9 cellular contexts compared by ENCODE assay signal in the genomic region with DNA sequence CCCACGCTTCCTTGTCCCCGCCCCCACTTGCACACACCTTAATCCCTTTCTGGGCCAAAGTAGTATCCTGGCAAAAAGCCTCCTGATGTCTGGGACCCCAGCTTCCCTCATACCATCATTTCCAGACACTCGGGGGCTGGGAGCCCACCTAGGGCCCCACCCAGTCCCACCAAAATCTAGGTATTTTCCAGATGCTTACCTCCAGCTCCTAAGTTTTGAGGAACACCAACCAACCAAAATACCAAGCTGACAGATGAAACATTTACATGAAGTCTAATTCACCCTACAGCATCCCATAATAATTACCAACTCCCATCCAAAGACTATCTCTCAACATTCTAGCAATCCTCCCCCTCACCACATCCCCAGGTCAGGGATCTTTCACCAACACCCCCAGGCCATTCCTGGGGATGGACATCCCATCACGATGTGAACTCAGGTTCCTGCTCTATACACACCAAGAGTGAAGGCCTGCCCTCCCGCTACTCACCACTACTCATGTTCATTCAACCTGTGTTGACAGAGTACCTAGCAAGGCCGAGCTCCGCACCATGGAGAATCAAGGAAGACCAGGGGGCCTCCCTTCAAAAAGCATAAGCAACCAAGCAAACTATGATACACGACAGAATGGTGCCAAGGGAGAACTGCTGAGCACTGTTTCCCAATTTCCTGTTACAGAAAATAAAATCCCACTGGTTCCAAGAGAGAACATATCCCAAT. TPM values are rescaled to one million over a fixed set of nuclear protein-coding genes. Genes with fewer than 3 reads are reported as not detected.
DNase-seq lines count a peak whose midpoint lies in the region; ATAC-seq and TF ChIP-seq lines count a peak whose summit lies in the region.
"Had no signal": no experiment of that assay in that cellular context is flagged by ENCODE, and none has a peak within 500 bp of the region (broad histone marks: within the 10 kb centered on the region; RNA-seq: fewer than 3 reads in every experiment).

No MANE protein-coding gene starts in this region.

- H3K4me3 ChIP-seq in hepatocyte, result no peak overlapping the region
- no peak overlapping the region for H3K4me3 ChIP-seq in suprapubic skin

- DNase-seq in activated CD4-positive, alpha-beta T cell treated with anti-CD3 and anti-CD28 coated beads for 36 hours, result peak; percentile 60
- no peak for DNase-seq in activated CD4-positive, alpha-beta T cell treated with anti-CD3 and anti-CD28 coated beads, Interleukin-2, amount 50 U/mL, for 1 hour
- DNase-seq in UCSD-AML1 (lab: John Stamatoyannopoulos, UW; ENCODE audit: unreplicated experiment), result peak; percentile 70
- DNase-seq in hepatocyte (ENCODE audit: low spot score), result no peak
- DNase-seq in suprapubic skin (ENCODE audit: low spot score in 2 of 2), result peak in 1 of 2 donors; percentile 81

- WGBS in hepatocyte (ENCODE audit: low lambda C conversion rate, missing lambda C conversion rate), result 71% methylated on average over 8 of the region's 8 CpGs
- 45% methylated on average over 8 of the region's 8 CpGs for WGBS in suprapubic skin

- POLR2A ChIA-PET in activated CD4-positive, alpha-beta T cell treated with anti-CD3 and anti-CD28 coated beads for 36 hours (lab: Charles Lee), result no interaction called here

- no peak for TF ChIP-seq EP300 in suprapubic skin (IDR thresholded peaks at IDR 0.05)

- H3K27me3 Mint-ChIP-seq in activated CD4-positive, alpha-beta T cell treated with anti-CD3 and anti-CD28 coated beads for 36 hours, result no peaks in the 10 kb centered on the region
- H3K27me3 Mint-ChIP-seq: CD4-positive, alpha-beta memory T cell had no signal

- ATAC-seq in activated CD4-positive, alpha-beta T cell treated with anti-CD3 and anti-CD28 coated beads for 36 hours, result no peak
- ATAC-seq in GM21447 (IDR thresholded peaks at IDR 0.05; ENCODE audit: unreplicated experiment) (no peak), HG03095 (IDR thresholded peaks at IDR 0.05; ENCODE audit: unreplicated experiment) (no peak), GM19452 (IDR thresholded peaks at IDR 0.05; ENCODE audit: unreplicated experiment) (no peak)

- peaks cover 31% of the 10 kb centered on the region for H3K79me2 ChIP-seq in hepatocyte

- no peaks in the 10 kb centered on the region for H3K9me3 Mint-ChIP-seq in activated CD4-positive, alpha-beta T cell treated with anti-CD3 and anti-CD28 coated beads for 36 hours (ENCODE audit: low read depth)

- no peak overlapping the region for H3K4me3 Mint-ChIP-seq in activated CD4-positive, alpha-beta T cell treated with anti-CD3 and anti-CD28 coated beads for 36 hours
- H3K4me3 Mint-ChIP-seq: CD4-positive, alpha-beta memory T cell had no signal

- H3K9me2 ChIP-seq in hepatocyte (replicated peaks; ENCODE audit: insufficient read depth), result no peaks in the 10 kb centered on the region

- CTCF ChIA-PET in activated CD4-positive, alpha-beta T cell treated with anti-CD3 and anti-CD28 coated beads for 36 hours (lab: Charles Lee), result interaction anchor here (0.6 to 1.5 kb wide), 6 partner anchors 48 to 216 kb away, joined by 3 to 4 read pairs (median 3); partner anchors contain the start of gene COPS7A

- no peak overlapping the region for H2AFZ ChIP-seq in hepatocyte

- no peak for TF ChIP-seq CTCF in hepatocyte (IDR thresholded peaks at IDR 0.05; ENCODE audit: poor library complexity)
- TF ChIP-seq CTCF in suprapubic skin (IDR thresholded peaks at IDR 0.05), result no peak

- H3K36me3 ChIP-seq in hepatocyte (replicated peaks; ENCODE audit: insufficient read depth, low read depth) (no peaks in the 10 kb centered on the region), suprapubic skin (no peaks in the 10 kb centered on the region)

- TF ChIP-seq POLR2A in suprapubic skin (IDR thresholded peaks at IDR 0.05), result no peak

- H3K27ac Mint-ChIP-seq in activated CD4-positive, alpha-beta T cell treated with anti-CD3 and anti-CD28 coated beads for 36 hours, result no peak overlapping the region

- H3K4me1 Mint-ChIP-seq in activated CD4-positive, alpha-beta T cell treated with anti-CD3 and anti-CD28 coated beads for 36 hours, result peaks cover 49% of the 10 kb centered on the region

- intact Hi-C loops in activated CD4-positive, alpha-beta T cell treated with anti-CD3 and anti-CD28 coated beads for 36 hours (cut with DNase I, micrococcal nuclease), result loop anchor here (5.0 kb wide), 6 partner anchors 79 to 409 kb away; partner anchors contain the start of genes C12orf57 (in 1 of the 2), CD4 (in 1 of the 2), LPCAT3 (in 1 of the 2) and P3H3 (in 1 of the 2)

- H3K27ac ChIP-seq in hepatocyte, result peak overlapping the region; percentile 82
- H3K27ac ChIP-seq in suprapubic skin, result peak overlapping the region; percentile 67

- peaks cover 21% of the 10 kb centered on the region for H3K36me3 Mint-ChIP-seq in activated CD4-positive, alpha-beta T cell treated with anti-CD3 and anti-CD28 coated beads for 36 hours (ENCODE audit: low read depth)

- no peaks in the 10 kb centered on the region for H3K9me3 ChIP-seq in hepatocyte (ENCODE audit: low read depth)
- no peaks in the 10 kb centered on the region for H3K9me3 ChIP-seq in suprapubic skin

- H3K4me2 ChIP-seq in hepatocyte, result no peak overlapping the region

- H4K20me1 ChIP-seq in hepatocyte (ENCODE audit: insufficient read depth, poor library complexity, severe bottlenecking), result peaks cover 28% of the 10 kb centered on the region

- no peaks in the 10 kb centered on the region for H3K27me3 ChIP-seq in hepatocyte
- no peaks in the 10 kb centered on the region for H3K27me3 ChIP-seq in suprapubic skin

- H3K4me1 ChIP-seq in hepatocyte (ENCODE audit: insufficient read depth), result peaks cover 38% of the 10 kb centered on the region
- H3K4me1 ChIP-seq in suprapubic skin, result peaks cover 59% of the 10 kb centered on the region

RNA-seq across cellular contexts. Expression of gene CHD4, which starts 1.6 kb away (rescaled TPM):
- 100 to 1,000 TPM; 279 to 322 TPM for total RNA-seq in activated CD4-positive, alpha-beta T cell treated with anti-CD3 and anti-CD28 coated beads for 36 hours
- total RNA-seq in hepatocyte (181 and 211 TPM in 2 replicates), suprapubic skin (100 to 1,000 TPM; 191 to 258 (median 206) TPM)
- 74.1 and 108 TPM in 2 replicates for polyA plus RNA-seq in hepatocyte

RNA-seq across cellular contexts. Expression of gene LPAR5, which starts 27.0 kb away (rescaled TPM):
- 1 to 10 TPM; 3.5 TPM for total RNA-seq in activated CD4-positive, alpha-beta T cell treated with anti-CD3 and anti-CD28 coated beads for 36 hours
- 0.60 and 1.0 TPM in 2 replicates for total RNA-seq in hepatocyte
- 0.34 and 2.0 TPM in 2 replicates for polyA plus RNA-seq in hepatocyte
- 10 to 100 TPM in 1 of 4 donors, 1 to 10 TPM in 3; 5.8 to 15.0 (median 8.8) TPM for total RNA-seq in suprapubic skin

RNA-seq across cellular contexts. Expression of gene ACRBP, which starts 38.5 kb away (rescaled TPM):
- total RNA-seq in activated CD4-positive, alpha-beta T cell treated with anti-CD3 and anti-CD28 coated beads for 36 hours, result 1 to 10 TPM; 1.7 to 3.3 TPM
- total RNA-seq in hepatocyte, result 0.20 and 0.68 TPM in 2 replicates
- polyA plus RNA-seq in hepatocyte, result 0.62 and 1.8 TPM in 2 replicates
- 1 to 10 TPM in 3 of 4 donors, under 1 TPM in 1; 0.86 to 9.3 (median 1.6) TPM for total RNA-seq in suprapubic skin

RNA-seq across cellular contexts. Expression of gene NOP2, which starts 40.7 kb away (rescaled TPM):
- 10 to 100 TPM; 93.2 to 97.1 TPM for total RNA-seq in activated CD4-positive, alpha-beta T cell treated with anti-CD3 and anti-CD28 coated beads for 36 hours
- total RNA-seq in hepatocyte, result 36.1 and 40.3 TPM in 2 replicates
- polyA plus RNA-seq in hepatocyte, result 37.8 and 38.1 TPM in 2 replicates
- total RNA-seq in suprapubic skin, result 10 to 100 TPM; 34.6 to 62.2 (median 42.3) TPM

RNA-seq across cellular contexts. Expression of gene IFFO1, which starts 52.9 kb away (rescaled TPM):
- 1 to 10 TPM; 8.1 to 8.4 TPM for total RNA-seq in activated CD4-positive, alpha-beta T cell treated with anti-CD3 and anti-CD28 coated beads for 36 hours
- total RNA-seq in hepatocyte, result 5.4 and 7.5 TPM in 2 replicates
- polyA plus RNA-seq in hepatocyte, result 11.2 and 15.2 TPM in 2 replicates
- total RNA-seq in suprapubic skin, result 1 to 10 TPM; 1.9 to 5.8 (median 4.3) TPM

Comparison
In these comparisons a context has a peak if more than half of its experiments do, and no peak if none do; other contexts are left out.
1. DNase-seq: peak in activated CD4-positive, alpha-beta T cell treated with anti-CD3 and anti-CD28 coated beads for 36 hours (single experiment) and UCSD-AML1 (single experiment); none in activated CD4-positive, alpha-beta T cell treated with anti-CD3 and anti-CD28 coated beads, Interleukin-2, amount 50 U/mL, for 1 hour (single experiment) and hepatocyte (single experiment).